In the genomic region with DNA sequence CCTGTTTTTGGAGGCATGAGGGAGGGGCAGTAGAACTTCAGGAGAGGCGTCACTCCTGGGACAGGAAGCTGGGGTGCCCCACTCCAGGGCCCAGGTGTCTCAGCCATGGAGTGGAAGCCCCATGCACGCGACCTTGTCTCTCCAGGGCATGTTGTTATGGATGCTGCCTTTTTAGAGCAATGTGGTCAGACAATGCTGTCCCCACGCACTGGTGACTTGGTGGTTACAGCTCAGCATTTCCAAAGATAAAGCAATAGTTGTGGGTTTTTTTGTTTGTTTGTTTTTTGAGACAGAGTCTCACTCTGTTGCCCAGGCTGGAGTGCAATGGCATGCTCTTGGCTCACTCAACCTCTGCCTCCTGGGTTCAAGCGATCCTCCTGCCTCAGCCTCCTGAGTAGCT, we compare ENCODE assay signal across 29 cellular contexts.
"Had no signal": no experiment of that assay in that cellular context is flagged by ENCODE, and none has a peak within 500 bp of the region (broad histone marks: within the 10 kb centered on the region; RNA-seq: fewer than 3 reads in every experiment).

No MANE protein-coding gene starts in this region.

- H3K4me3 ChIP-seq: coronary artery, PC-9 had no signal

- H3K36me3 Mint-ChIP-seq: activated CD4-positive, alpha-beta memory T cell treated with anti-CD3 and anti-CD28 coated beads for 36 hours; activated naive CD4-positive, alpha-beta T cell treated with anti-CD3 and anti-CD28 coated beads, Interleukin-2, amount 10 ng/mL, durations not matched to agents 7 days and 5 days; activated naive CD8-positive, alpha-beta T cell treated with anti-CD3 and anti-CD28 coated beads, Interleukin-2, amount 10 ng/mL, durations not matched to agents 7 days and 5 days; T-cell had no signal

- H3K4me3 Mint-ChIP-seq: activated CD4-positive, alpha-beta memory T cell treated with anti-CD3 and anti-CD28 coated beads for 36 hours; activated CD4-positive, alpha-beta T cell treated with anti-CD3 and anti-CD28 coated beads, Interleukin-2, amount 10 ng/mL, durations not matched to agents 7 days and 5 days; activated naive CD4-positive, alpha-beta T cell treated with anti-CD3 and anti-CD28 coated beads, Interleukin-2, amount 10 ng/mL, durations not matched to agents 7 days and 5 days; activated naive CD8-positive, alpha-beta T cell treated with anti-CD3 and anti-CD28 coated beads, Interleukin-2, amount 10 ng/mL, durations not matched to agents 7 days and 5 days; T-cell had no signal

- H2AFZ ChIP-seq: PC-9 had no signal

- H3K27ac ChIP-seq: coronary artery, PC-9, VCaP had no signal

- H3K27me3 Mint-ChIP-seq: activated CD4-positive, alpha-beta memory T cell treated with anti-CD3 and anti-CD28 coated beads for 36 hours; activated CD4-positive, alpha-beta T cell treated with anti-CD3 and anti-CD28 coated beads, Interleukin-2, amount 10 ng/mL, durations not matched to agents 7 days and 5 days; T-cell had no signal

- H3K9me3 Mint-ChIP-seq: activated CD4-positive, alpha-beta memory T cell treated with anti-CD3 and anti-CD28 coated beads for 36 hours; activated CD4-positive, alpha-beta T cell treated with anti-CD3 and anti-CD28 coated beads, Interleukin-2, amount 10 ng/mL, durations not matched to agents 7 days and 5 days; activated naive CD4-positive, alpha-beta T cell treated with anti-CD3 and anti-CD28 coated beads, Interleukin-2, amount 10 ng/mL, durations not matched to agents 7 days and 5 days; activated naive CD8-positive, alpha-beta T cell treated with anti-CD3 and anti-CD28 coated beads, Interleukin-2, amount 10 ng/mL, durations not matched to agents 7 days and 5 days; activated T-helper 2 cell treated with anti-CD3 and anti-CD28 coated beads, Interferon-gamma antibody, Interleukin-2, Interleukin-4, amounts not matched to agents 10 μg/mL and 5 μg/mL and 100 μg/mL, durations not matched to agents 14 hours and 24 hours and 36 hours; T-cell had no signal

- FAIRE-seq: bronchial epithelial cell had no signal

- DNase-seq: activated CD4-positive, alpha-beta memory T cell treated with anti-CD3 and anti-CD28 coated beads for 36 hours; activated CD4-positive, alpha-beta T cell treated with anti-CD3 and anti-CD28 coated beads, Interleukin-2, amount 10 ng/mL, durations not matched to agents 7 days and 5 days; activated CD4-positive, CD25-positive, alpha-beta regulatory T cell; activated CD8-positive, alpha-beta memory T cell treated with anti-CD3 and anti-CD28 coated beads for 24 hours; activated gamma-delta T cell treated with Interleukin-2 at 50 U/mL for 16 hours; activated naive CD4-positive, alpha-beta T cell treated with anti-CD3 and anti-CD28 coated beads, Interleukin-2, amount 10 ng/mL, durations not matched to agents 7 days and 5 days; activated naive CD8-positive, alpha-beta T cell treated with anti-CD3 and anti-CD28 coated beads, Interleukin-2, amount 10 ng/mL, durations not matched to agents 7 days and 5 days; activated T-cell treated with anti-CD3 and anti-CD28 coated beads, Interleukin-2, amount 50 U/mL, for 48 hours; aorta; central memory CD4-positive, alpha-beta T cell; Karpas-422; MM.1S; NCI-H1092 treated with DMSO at 0.1 percent for 48 hours; NCI-H1417 treated with DMSO at 0.1 percent for 48 hours; NCI-H1694; NCI-H2029; NCI-H2107; NCI-H510A treated with DMSO at 0.1 percent for 48 hours; NCI-H69; NK-92 treated with Interleukin-12 subunit alpha and Interleukin-12 subunit beta, amount 100 ng/mL, for 24 hours; PC-9; SIG-M5; T-cell; T-helper 2 cell; T1000 had no signal

- H3K4me1 Mint-ChIP-seq: activated CD4-positive, alpha-beta T cell treated with anti-CD3 and anti-CD28 coated beads, Interleukin-2, amount 10 ng/mL, durations not matched to agents 7 days and 5 days; activated naive CD4-positive, alpha-beta T cell treated with anti-CD3 and anti-CD28 coated beads, Interleukin-2, amount 10 ng/mL, durations not matched to agents 7 days and 5 days; activated naive CD8-positive, alpha-beta T cell treated with anti-CD3 and anti-CD28 coated beads, Interleukin-2, amount 10 ng/mL, durations not matched to agents 7 days and 5 days; T-cell had no signal

- H3K4me2 ChIP-seq: PC-9 had no signal

- H3K27ac Mint-ChIP-seq: activated CD4-positive, alpha-beta memory T cell treated with anti-CD3 and anti-CD28 coated beads for 36 hours; activated CD4-positive, alpha-beta T cell treated with anti-CD3 and anti-CD28 coated beads, Interleukin-2, amount 10 ng/mL, durations not matched to agents 7 days and 5 days; activated naive CD4-positive, alpha-beta T cell treated with anti-CD3 and anti-CD28 coated beads, Interleukin-2, amount 10 ng/mL, durations not matched to agents 7 days and 5 days; activated naive CD8-positive, alpha-beta T cell treated with anti-CD3 and anti-CD28 coated beads, Interleukin-2, amount 10 ng/mL, durations not matched to agents 7 days and 5 days; activated T-helper 2 cell treated with anti-CD3 and anti-CD28 coated beads, Interferon-gamma antibody, Interleukin-2, Interleukin-4, amounts not matched to agents 10 μg/mL and 5 μg/mL and 100 μg/mL, durations not matched to agents 14 hours and 24 hours and 36 hours; T-cell had no signal
